In the genomic region with DNA sequence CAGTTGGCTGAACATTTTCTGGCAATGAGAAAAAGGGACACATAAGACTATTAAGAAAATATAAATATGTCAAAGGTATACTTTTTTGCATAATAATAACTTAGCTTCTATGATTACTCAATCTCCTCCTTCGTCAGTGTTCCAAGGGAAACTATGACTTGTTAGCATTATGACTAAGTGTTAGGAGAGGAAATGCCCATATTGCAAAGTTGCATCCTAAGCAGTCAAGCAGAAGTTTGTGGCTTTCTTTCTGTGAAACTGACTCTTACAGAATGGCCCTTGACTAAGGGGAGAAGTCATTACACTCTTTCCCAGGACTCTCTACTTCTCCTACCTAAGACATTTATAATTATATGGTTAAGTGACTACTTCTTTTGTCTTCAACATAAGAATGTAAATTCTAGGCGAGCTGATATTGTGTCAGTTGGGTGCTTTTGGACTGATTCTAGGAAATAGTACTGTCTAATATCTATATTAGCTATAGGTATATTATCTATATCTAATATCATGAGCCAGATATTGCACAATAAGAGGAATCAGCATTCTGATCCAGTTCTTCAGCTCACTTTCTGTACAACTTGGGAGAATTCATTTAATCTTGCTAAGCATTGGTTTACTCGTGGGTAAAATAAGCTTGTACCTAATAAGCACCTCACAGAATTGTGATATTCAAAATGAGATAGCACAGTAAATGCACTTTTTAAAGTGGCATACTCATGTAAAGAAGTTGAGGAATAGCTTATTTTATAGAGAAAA, we compare ENCODE assay signal across 1 cellular context.
TF ChIP-seq lines count a peak whose summit lies in the region.

No MANE protein-coding gene starts in this region.

TF ChIP-seq in IMR-90, 13 proteins besides CTCF, POLR2A, EP300 and RAD21:
- TF ChIP-seq CEBPB (IDR thresholded peaks at IDR 0.05; ENCODE audit: low read depth, low read length) (peak; percentile 64), NFE2L2 (IDR thresholded peaks at IDR 0.05; ENCODE audit: low read depth, low read length) (no peak), FOS (IDR thresholded peaks at IDR 0.05; ENCODE audit: low read depth, low read length) (peak; percentile 20; the same call in 1 of the 2 replicates), MAFK (IDR thresholded peaks at IDR 0.05; ENCODE audit: low read depth, low read length) (no peak)
